In the genomic region with DNA sequence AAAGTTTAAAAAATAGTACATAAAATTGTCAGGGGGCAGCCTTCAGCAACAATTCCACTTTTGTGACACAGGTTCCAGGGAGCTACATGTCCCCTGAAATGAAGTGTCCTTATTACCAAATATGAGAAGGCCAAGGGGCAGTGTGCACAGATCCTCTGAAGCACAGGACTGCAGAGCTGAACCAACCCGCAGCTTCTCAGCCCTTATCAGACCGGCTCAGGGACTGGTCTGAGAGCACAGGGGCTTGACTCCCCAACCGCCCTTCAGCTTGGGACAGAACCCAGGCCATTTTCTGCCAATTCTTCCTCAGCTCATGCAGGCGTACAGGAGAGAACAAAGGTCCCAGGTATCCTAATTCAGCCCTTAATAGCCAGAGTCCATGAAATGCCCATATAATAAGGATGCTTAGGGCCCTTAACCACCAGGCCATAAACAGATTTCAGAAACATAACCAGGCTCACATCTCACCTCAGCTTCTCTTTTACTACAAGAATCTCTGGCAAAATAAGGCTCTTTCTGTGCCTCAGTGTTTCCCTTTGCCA, we compare ENCODE assay signal across 29 cellular contexts.
"Had no signal": no experiment of that assay in that cellular context is flagged by ENCODE, and none has a peak within 500 bp of the region (broad histone marks: within the 10 kb centered on the region; RNA-seq: fewer than 3 reads in every experiment).

No MANE protein-coding gene starts in this region.

- DNase-seq: dorsolateral prefrontal cortex; effector CD8-positive, alpha-beta T cell; foreskin keratinocyte; heart left ventricle; left cardiac atrium; left lung; mesenchymal stem cell; midbrain; naive thymus-derived CD4-positive, alpha-beta T cell; nucleus accumbens; ovary; posterior cingulate gyrus; psoas muscle; right cardiac atrium; sigmoid colon; stimulated activated CD4-positive, alpha-beta T cell treated with anti-CD3 and anti-CD28 coated beads, Interleukin-2, amount 100 ng/mL, for 24 hours; stimulated activated CD4-positive, alpha-beta T cell treated with anti-CD3 and anti-CD28 coated beads, Interleukin-4, amount 100 ng/mL, for 24 hours; stimulated activated naive CD8-positive, alpha-beta T cell treated with anti-CD3 and anti-CD28 coated beads, Interleukin-15, Interleukin-2, amounts not matched to agents 100 U/mL and 50 U/mL, for 24 hours; substantia nigra; testis; upper lobe of right lung; uterus had no signal

- H3K36me3 Mint-ChIP-seq: naive thymus-derived CD4-positive, alpha-beta T cell; neural progenitor cell; stimulated activated memory B cell treated with anti-CD40 and anti-IgM and Interleukin-4, amounts not matched to agents 10 μg/mL and 1 μg/mL and 100 μg/mL, for 72 hours had no signal

- ATAC-seq: foreskin keratinocyte; gastroesophageal sphincter; heart left ventricle; left cardiac atrium; left lung; naive thymus-derived CD4-positive, alpha-beta T cell; psoas muscle; right cardiac atrium; stimulated activated memory B cell treated with anti-CD40 and anti-IgM and Interleukin-4, amounts not matched to agents 10 μg/mL and 1 μg/mL and 100 μg/mL, for 72 hours; stimulated activated naive CD8-positive, alpha-beta T cell treated with anti-CD3 and anti-CD28 coated beads, Interleukin-15, Interleukin-2, amounts not matched to agents 100 U/mL and 50 U/mL, for 24 hours; upper lobe of right lung had no signal

- H3K27me3 ChIP-seq: esophagus muscularis mucosa, foreskin keratinocyte, gastroesophageal sphincter, heart left ventricle, hepatocyte, neural progenitor cell, ovary, sigmoid colon, testis, tibial nerve, uterus had no signal

- H3K4me3 ChIP-seq: dorsolateral prefrontal cortex, esophagus muscularis mucosa, gastroesophageal sphincter, heart left ventricle, hepatocyte, left lung, neural progenitor cell, ovary, psoas muscle, sigmoid colon, testis, tibial nerve, upper lobe of right lung, uterus had no signal

- H3K9ac ChIP-seq: neural progenitor cell had no signal

- H3K4me1 ChIP-seq: esophagus muscularis mucosa, foreskin keratinocyte, left lung, psoas muscle, testis, tibial nerve, upper lobe of right lung, uterus had no signal

- H3K36me3 ChIP-seq: esophagus muscularis mucosa, gastroesophageal sphincter, heart left ventricle, left lung, neural progenitor cell, ovary, sigmoid colon, tibial nerve, upper lobe of right lung, uterus had no signal

- H3K27ac ChIP-seq: dorsolateral prefrontal cortex, esophagus muscularis mucosa, foreskin keratinocyte, gastroesophageal sphincter, heart left ventricle, hepatocyte, left lung, neural progenitor cell, ovary, psoas muscle, sigmoid colon, testis, tibial nerve, upper lobe of right lung, uterus had no signal

- H3K9me3 ChIP-seq: esophagus muscularis mucosa, gastroesophageal sphincter, heart left ventricle, left lung, ovary, psoas muscle, sigmoid colon, testis, tibial nerve, upper lobe of right lung, uterus had no signal

- H3K4me3 Mint-ChIP-seq: naive thymus-derived CD4-positive, alpha-beta T cell; nephron; neural progenitor cell; stimulated activated memory B cell treated with anti-CD40 and anti-IgM and Interleukin-4, amounts not matched to agents 10 μg/mL and 1 μg/mL and 100 μg/mL, for 72 hours had no signal

- H3K27ac Mint-ChIP-seq: naive thymus-derived CD4-positive, alpha-beta T cell; nephron; stimulated activated memory B cell treated with anti-CD40 and anti-IgM and Interleukin-4, amounts not matched to agents 10 μg/mL and 1 μg/mL and 100 μg/mL, for 72 hours had no signal

- H3K4me1 Mint-ChIP-seq: stimulated activated memory B cell treated with anti-CD40 and anti-IgM and Interleukin-4, amounts not matched to agents 10 μg/mL and 1 μg/mL and 100 μg/mL, for 72 hours had no signal

- H3K9me3 Mint-ChIP-seq: nephron; stimulated activated memory B cell treated with anti-CD40 and anti-IgM and Interleukin-4, amounts not matched to agents 10 μg/mL and 1 μg/mL and 100 μg/mL, for 72 hours had no signal
